8 cellular contexts compared by ENCODE assay signal in genomic region chr12:123106640-123107359, GRCh38. TPM values are rescaled to one million over a fixed set of nuclear protein-coding genes. Genes with fewer than 3 reads are reported as not detected.
DNase-seq lines count a peak whose midpoint lies in the region; ATAC-seq and TF ChIP-seq lines count a peak whose summit lies in the region.

No MANE protein-coding gene starts in this region.

- CTCF ChIA-PET in activated CD4-positive, alpha-beta T cell treated with anti-CD3 and anti-CD28 coated beads for 36 hours (lab: Charles Lee): interaction anchor here (0.6 to 1.4 kb wide), 4 partner anchors 12 to 439 kb away, joined by 3 to 5 read pairs (median 3); no protein-coding TSS in a partner anchor

- peak; percentile 89 for TF ChIP-seq EP300 in Ishikawa (IDR thresholded peaks at IDR 0.05; ENCODE audit: borderline replicate concordance)

- peaks cover 15% of the 10 kb centered on the region for H3K36me3 Mint-ChIP-seq in activated CD4-positive, alpha-beta T cell treated with anti-CD3 and anti-CD28 coated beads for 36 hours (ENCODE audit: low read depth)
- peaks cover 2% of the 10 kb centered on the region for H3K36me3 Mint-ChIP-seq in endodermal cell (ENCODE audit: low read depth)

- no peak overlapping the region for H3K4me3 ChIP-seq in endodermal cell (ENCODE audit: low read length)

- H3K27ac Mint-ChIP-seq in activated CD4-positive, alpha-beta T cell treated with anti-CD3 and anti-CD28 coated beads for 36 hours: peak overlapping the region; percentile 91
- H3K27ac Mint-ChIP-seq in endodermal cell: peak overlapping the region; percentile 45

- H3K4me1 Mint-ChIP-seq in activated CD4-positive, alpha-beta T cell treated with anti-CD3 and anti-CD28 coated beads for 36 hours: peaks cover 55% of the 10 kb centered on the region
- peaks cover 65% of the 10 kb centered on the region for H3K4me1 Mint-ChIP-seq in endodermal cell

- H3K9ac ChIP-seq in endodermal cell (ENCODE audit: extremely low read depth, low read length, poor library complexity, severe bottlenecking): no peak overlapping the region

- WGBS in endodermal cell (ENCODE audit: insufficient coverage in 1 of 2, insufficient read length in 1 of 2), 2 experiments: 55 to 71% methylated on average over 2 to 9 of the region's 9 CpGs

- H3K27ac ChIP-seq in endodermal cell (ENCODE audit: low read depth, low read length): no peak overlapping the region

- peaks cover 18% of the 10 kb centered on the region for H3K4me1 ChIP-seq in endodermal cell (ENCODE audit: control insufficient read depth, insufficient read depth, low read length)

- ATAC-seq in activated CD4-positive, alpha-beta T cell treated with anti-CD3 and anti-CD28 coated beads for 36 hours: peak; percentile 97

- no peak for TF ChIP-seq CTCF in endodermal cell (conservative IDR thresholded peaks at IDR 0.05)

- H3K27me3 Mint-ChIP-seq in activated CD4-positive, alpha-beta T cell treated with anti-CD3 and anti-CD28 coated beads for 36 hours: no peaks in the 10 kb centered on the region
- no peaks in the 10 kb centered on the region for H3K27me3 Mint-ChIP-seq in endodermal cell (ENCODE audit: insufficient read depth)

- no peaks in the 10 kb centered on the region for H3K9me3 Mint-ChIP-seq in activated CD4-positive, alpha-beta T cell treated with anti-CD3 and anti-CD28 coated beads for 36 hours (ENCODE audit: low read depth)
- H3K9me3 Mint-ChIP-seq in endodermal cell: no peaks in the 10 kb centered on the region

- H3K9me3 ChIP-seq in endodermal cell (ENCODE audit: control insufficient read depth, low read length): no peaks in the 10 kb centered on the region

- intact Hi-C loops in activated CD4-positive, alpha-beta T cell treated with anti-CD3 and anti-CD28 coated beads for 36 hours (cut with DNase I, micrococcal nuclease): loop anchor here in 1 of 2 experiments (2.0 kb wide), 1 partner anchor 30 kb away; no protein-coding TSS in a partner anchor

- H3K36me3 ChIP-seq in endodermal cell (ENCODE audit: control insufficient read depth, insufficient read depth, low read length): no peaks in the 10 kb centered on the region

- DNase-seq in activated CD4-positive, alpha-beta T cell treated with anti-CD3 and anti-CD28 coated beads for 36 hours: peak; percentile 77
- peak; percentile 75 for DNase-seq in endodermal cell
- DNase-seq in stimulated activated CD4-positive, alpha-beta T cell treated with anti-CD3 and anti-CD28 coated beads, TNF-alpha, amount 100 ng/mL, for 4 hours (ENCODE audit: low read depth in 3 of 3): peak in 2 of 3 experiments; percentile 15 to 22
- DNase-seq in NCI-H524 (lab: John Stamatoyannopoulos, UW): no peak
- no peak for DNase-seq in putamen (ENCODE audit: low spot score)
- no peak for DNase-seq in H4 (ENCODE audit: low spot score)
- no peak for DNase-seq in GOT3 (lab: John Stamatoyannopoulos, UW)

- no peak; the same call in 1 of the 2 replicates for TF ChIP-seq RAD21 in Ishikawa (IDR thresholded peaks at IDR 0.05; ENCODE audit: low read depth)

- H3K4me3 Mint-ChIP-seq in activated CD4-positive, alpha-beta T cell treated with anti-CD3 and anti-CD28 coated beads for 36 hours: peak overlapping the region; percentile 37
- no peak overlapping the region for H3K4me3 Mint-ChIP-seq in endodermal cell

- H3K27me3 ChIP-seq in endodermal cell (ENCODE audit: control insufficient read depth, insufficient read depth, low read length, poor library complexity, severe bottlenecking): no peaks in the 10 kb centered on the region

- POLR2A ChIA-PET in activated CD4-positive, alpha-beta T cell treated with anti-CD3 and anti-CD28 coated beads for 36 hours (lab: Charles Lee): interaction anchor here (0.6 to 1.1 kb wide), 5 partner anchors 12 to 277 kb away, joined by 3 to 6 read pairs (median 3); partner anchors contain the start of gene KMT5A

TF ChIP-seq in Ishikawa, 13 proteins besides CTCF, POLR2A, EP300 and RAD21:
- TF ChIP-seq, protein P1, sequence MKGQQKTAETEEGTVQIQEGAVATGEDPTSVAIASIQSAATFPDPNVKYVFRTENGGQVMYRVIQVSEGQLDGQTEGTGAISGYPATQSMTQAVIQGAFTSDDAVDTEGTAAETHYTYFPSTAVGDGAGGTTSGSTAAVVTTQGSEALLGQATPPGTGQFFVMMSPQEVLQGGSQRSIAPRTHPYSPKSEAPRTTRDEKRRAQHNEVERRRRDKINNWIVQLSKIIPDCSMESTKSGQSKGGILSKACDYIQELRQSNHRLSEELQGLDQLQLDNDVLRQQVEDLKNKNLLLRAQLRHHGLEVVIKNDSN (IDR thresholded peaks at IDR 0.05): no peak
- TF ChIP-seq TCF12 (IDR thresholded peaks at IDR 0.05; ENCODE audit: low read depth) (peak; percentile 90), FOXM1 (IDR thresholded peaks at IDR 0.05; ENCODE audit: borderline replicate concordance, low read depth) (peak; percentile 73; the same call in 1 of the 2 replicates), ZBTB7A (IDR thresholded peaks at IDR 0.05; ENCODE audit: low read depth) (0 out of 2 replicates have a peak, but pooled peaks have one; percentile 53), EGR1 (IDR thresholded peaks at IDR 0.05) (no peak), YY1 (IDR thresholded peaks at IDR 0.05; ENCODE audit: low read depth) (peak; percentile 46; the same call in 1 of the 2 replicates), NFIC (IDR thresholded peaks at IDR 0.05) (peak; percentile 58), MAX (IDR thresholded peaks at IDR 0.05) (0 out of 2 replicates have a peak, but pooled peaks have one; percentile 26), CREB1 (IDR thresholded peaks at IDR 0.05; ENCODE audit: low read depth) (no peak), TEAD4 (IDR thresholded peaks at IDR 0.05) (peak; percentile 31; the same call in 1 of the 2 replicates), CEBPB (IDR thresholded peaks at IDR 0.05) (0 out of 2 replicates have a peak, but pooled peaks have one; percentile 39), TAF1 (IDR thresholded peaks at IDR 0.05; ENCODE audit: low read depth) (no peak)
- TF ChIP-seq, protein P2, sequence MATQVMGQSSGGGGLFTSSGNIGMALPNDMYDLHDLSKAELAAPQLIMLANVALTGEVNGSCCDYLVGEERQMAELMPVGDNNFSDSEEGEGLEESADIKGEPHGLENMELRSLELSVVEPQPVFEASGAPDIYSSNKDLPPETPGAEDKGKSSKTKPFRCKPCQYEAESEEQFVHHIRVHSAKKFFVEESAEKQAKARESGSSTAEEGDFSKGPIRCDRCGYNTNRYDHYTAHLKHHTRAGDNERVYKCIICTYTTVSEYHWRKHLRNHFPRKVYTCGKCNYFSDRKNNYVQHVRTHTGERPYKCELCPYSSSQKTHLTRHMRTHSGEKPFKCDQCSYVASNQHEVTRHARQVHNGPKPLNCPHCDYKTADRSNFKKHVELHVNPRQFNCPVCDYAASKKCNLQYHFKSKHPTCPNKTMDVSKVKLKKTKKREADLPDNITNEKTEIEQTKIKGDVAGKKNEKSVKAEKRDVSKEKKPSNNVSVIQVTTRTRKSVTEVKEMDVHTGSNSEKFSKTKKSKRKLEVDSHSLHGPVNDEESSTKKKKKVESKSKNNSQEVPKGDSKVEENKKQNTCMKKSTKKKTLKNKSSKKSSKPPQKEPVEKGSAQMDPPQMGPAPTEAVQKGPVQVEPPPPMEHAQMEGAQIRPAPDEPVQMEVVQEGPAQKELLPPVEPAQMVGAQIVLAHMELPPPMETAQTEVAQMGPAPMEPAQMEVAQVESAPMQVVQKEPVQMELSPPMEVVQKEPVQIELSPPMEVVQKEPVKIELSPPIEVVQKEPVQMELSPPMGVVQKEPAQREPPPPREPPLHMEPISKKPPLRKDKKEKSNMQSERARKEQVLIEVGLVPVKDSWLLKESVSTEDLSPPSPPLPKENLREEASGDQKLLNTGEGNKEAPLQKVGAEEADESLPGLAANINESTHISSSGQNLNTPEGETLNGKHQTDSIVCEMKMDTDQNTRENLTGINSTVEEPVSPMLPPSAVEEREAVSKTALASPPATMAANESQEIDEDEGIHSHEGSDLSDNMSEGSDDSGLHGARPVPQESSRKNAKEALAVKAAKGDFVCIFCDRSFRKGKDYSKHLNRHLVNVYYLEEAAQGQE (IDR thresholded peaks at IDR 0.05; ENCODE audit: low read depth): no peak
TF ChIP-seq in Ishikawa: peak in this region for 8.

RNA-seq across cellular contexts. Expression of gene PITPNM2, which starts 44.1 kb away (rescaled TPM):
- 1 to 10 TPM; 8.3 to 9.5 TPM for total RNA-seq in activated CD4-positive, alpha-beta T cell treated with anti-CD3 and anti-CD28 coated beads for 36 hours
- total RNA-seq in endodermal cell: 10 to 100 TPM in 1 of 2 donors, 1 to 10 TPM in 1; 3.2 to 13.4 TPM
- 3.0 TPM for polyA plus RNA-seq in endodermal cell (2013, experiment 1 of 2)
- polyA plus RNA-seq in endodermal cell (2013, experiment 2 of 2): 2.6 TPM
- total RNA-seq in H4 (2014; rRNA removed; shearing (Covaris generic)): 2.0 and 3.3 TPM in 2 replicates

Comparison
In these comparisons a context has a peak if more than half of its experiments do, and no peak if none do; other contexts are left out.
1. DNase-seq: peak in activated CD4-positive, alpha-beta T cell treated with anti-CD3 and anti-CD28 coated beads for 36 hours (single experiment), endodermal cell (single experiment) and stimulated activated CD4-positive, alpha-beta T cell treated with anti-CD3 and anti-CD28 coated beads, TNF-alpha, amount 100 ng/mL, for 4 hours (2 of 3); none in NCI-H524 (0 of 2), putamen (single experiment), H4 (single experiment) and GOT3 (single experiment).